ENCODE assay signal across 1 cellular context in genomic region chr21:37032877-37033471, GRCh38.
TF ChIP-seq lines count a peak whose summit lies in the region.

No MANE protein-coding gene starts in this region.

TF ChIP-seq in HEK293, 187 proteins besides CTCF, POLR2A, EP300 and RAD21 (continued from another document):
- no peak for TF ChIP-seq ATF2 (tag by site-specific recombination; IDR thresholded peaks at IDR 0.05; ENCODE audit: low read depth)
- TF ChIP-seq ZNF354C (tag by site-specific recombination; IDR thresholded peaks at IDR 0.05; ENCODE audit: borderline replicate concordance, low read depth) = no peak
